1 cellular context compared by ENCODE assay signal in genomic region chr1:3695326-3696217, GRCh38.
TF ChIP-seq lines count a peak whose summit lies in the region.

No MANE protein-coding gene starts in this region.

TF ChIP-seq in HepG2, 621 proteins besides CTCF, POLR2A, EP300 and RAD21:
- TF ChIP-seq, protein P1, sequence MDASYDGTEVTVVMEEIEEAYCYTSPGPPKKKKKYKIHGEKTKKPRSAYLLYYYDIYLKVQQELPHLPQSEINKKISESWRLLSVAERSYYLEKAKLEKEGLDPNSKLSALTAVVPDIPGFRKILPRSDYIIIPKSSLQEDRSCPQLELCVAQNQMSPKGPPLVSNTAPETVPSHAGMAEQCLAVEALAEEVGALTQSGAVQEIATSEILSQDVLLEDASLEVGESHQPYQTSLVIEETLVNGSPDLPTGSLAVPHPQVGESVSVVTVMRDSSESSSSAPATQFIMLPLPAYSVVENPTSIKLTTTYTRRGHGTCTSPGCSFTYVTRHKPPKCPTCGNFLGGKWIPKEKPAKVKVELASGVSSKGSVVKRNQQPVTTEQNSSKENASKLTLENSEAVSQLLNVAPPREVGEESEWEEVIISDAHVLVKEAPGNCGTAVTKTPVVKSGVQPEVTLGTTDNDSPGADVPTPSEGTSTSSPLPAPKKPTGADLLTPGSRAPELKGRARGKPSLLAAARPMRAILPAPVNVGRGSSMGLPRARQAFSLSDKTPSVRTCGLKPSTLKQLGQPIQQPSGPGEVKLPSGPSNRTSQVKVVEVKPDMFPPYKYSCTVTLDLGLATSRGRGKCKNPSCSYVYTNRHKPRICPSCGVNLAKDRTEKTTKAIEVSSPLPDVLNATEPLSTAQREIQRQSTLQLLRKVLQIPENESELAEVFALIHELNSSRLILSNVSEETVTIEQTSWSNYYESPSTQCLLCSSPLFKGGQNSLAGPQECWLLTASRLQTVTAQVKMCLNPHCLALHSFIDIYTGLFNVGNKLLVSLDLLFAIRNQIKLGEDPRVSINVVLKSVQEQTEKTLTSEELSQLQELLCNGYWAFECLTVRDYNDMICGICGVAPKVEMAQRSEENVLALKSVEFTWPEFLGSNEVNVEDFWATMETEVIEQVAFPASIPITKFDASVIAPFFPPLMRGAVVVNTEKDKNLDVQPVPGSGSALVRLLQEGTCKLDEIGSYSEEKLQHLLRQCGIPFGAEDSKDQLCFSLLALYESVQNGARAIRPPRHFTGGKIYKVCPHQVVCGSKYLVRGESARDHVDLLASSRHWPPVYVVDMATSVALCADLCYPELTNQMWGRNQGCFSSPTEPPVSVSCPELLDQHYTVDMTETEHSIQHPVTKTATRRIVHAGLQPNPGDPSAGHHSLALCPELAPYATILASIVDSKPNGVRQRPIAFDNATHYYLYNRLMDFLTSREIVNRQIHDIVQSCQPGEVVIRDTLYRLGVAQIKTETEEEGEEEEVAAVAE (CRISPR knock-in tag; IDR thresholded peaks at IDR 0.05; ENCODE audit: borderline replicate concordance): no peak
- TF ChIP-seq ZFP36L2 (CRISPR knock-in tag; IDR thresholded peaks at IDR 0.05): no peak
- TF ChIP-seq SAFB2 (CRISPR knock-in tag; IDR thresholded peaks at IDR 0.05; ENCODE audit: borderline replicate concordance, low read depth): no peak
- no peak for TF ChIP-seq ZNF652 (CRISPR knock-in tag; IDR thresholded peaks at IDR 0.05; ENCODE audit: borderline replicate concordance, low read depth)
- no peak for TF ChIP-seq TP53 (CRISPR knock-in tag; conservative IDR thresholded peaks at IDR 0.05)
- peak; percentile 27 for TF ChIP-seq ZNF883 (CRISPR knock-in tag; IDR thresholded peaks at IDR 0.05; ENCODE audit: not compliant biosample characterization)
- no peak for TF ChIP-seq MAZ (IDR thresholded peaks at IDR 0.05; ENCODE audit: borderline replicate concordance, low read depth, low read length)
- 0 out of 2 replicates have a peak, but pooled peaks have one; percentile 46 for TF ChIP-seq MAZ (CRISPR knock-in tag; IDR thresholded peaks at IDR 0.05; ENCODE audit: low read depth)
- peak; percentile 55 for TF ChIP-seq STAG1 (CRISPR knock-in tag; IDR thresholded peaks at IDR 0.05)
- TF ChIP-seq ZNF788 (CRISPR knock-in tag; IDR thresholded peaks at IDR 0.05; ENCODE audit: borderline replicate concordance): no peak
- TF ChIP-seq HNRNPLL (IDR thresholded peaks at IDR 0.05; ENCODE audit: low read depth, low read length, poor library complexity, severe bottlenecking): peak; percentile 17
- TF ChIP-seq TBX2 (CRISPR knock-in tag; IDR thresholded peaks at IDR 0.05; ENCODE audit: borderline replicate concordance): 0 out of 2 replicates have a peak, but pooled peaks have one; percentile 32
- no peak for TF ChIP-seq RFXAP (CRISPR knock-in tag; IDR thresholded peaks at IDR 0.05; ENCODE audit: borderline replicate concordance)
- TF ChIP-seq ZNF251 (CRISPR knock-in tag; IDR thresholded peaks at IDR 0.05): 0 out of 2 replicates have a peak, but pooled peaks have one; percentile 67
- TF ChIP-seq PHF20 (CRISPR knock-in tag; IDR thresholded peaks at IDR 0.05): no peak
- TF ChIP-seq ATF6 (CRISPR knock-in tag; conservative IDR thresholded peaks at IDR 0.05): no peak
- TF ChIP-seq NFE2L1 (CRISPR knock-in tag; IDR thresholded peaks at IDR 0.05; ENCODE audit: borderline replicate concordance): no peak
- TF ChIP-seq EED (CRISPR knock-in tag; IDR thresholded peaks at IDR 0.05): no peak
- no peak for TF ChIP-seq ZSCAN22 (CRISPR knock-in tag; IDR thresholded peaks at IDR 0.05)
- TF ChIP-seq ZNF660 (CRISPR knock-in tag; IDR thresholded peaks at IDR 0.05; ENCODE audit: borderline replicate concordance, low read depth): no peak
- no peak for TF ChIP-seq ZSCAN30 (CRISPR knock-in tag; IDR thresholded peaks at IDR 0.05)
- TF ChIP-seq SKI (IDR thresholded peaks at IDR 0.05; ENCODE audit: partially characterized antibody): no peak
- no peak for TF ChIP-seq ZNF609 (CRISPR knock-in tag; IDR thresholded peaks at IDR 0.05; ENCODE audit: borderline replicate concordance)
- TF ChIP-seq SMC3 (IDR thresholded peaks at IDR 0.05; ENCODE audit: low read length): peak; percentile 24; the same call in 1 of the 2 replicates
- no peak for TF ChIP-seq MTA1 (CRISPR knock-in tag; IDR thresholded peaks at IDR 0.05; ENCODE audit: borderline replicate concordance)
- TF ChIP-seq TEAD2 (CRISPR knock-in tag; IDR thresholded peaks at IDR 0.05): no peak
- no peak for TF ChIP-seq ZNF607 (CRISPR knock-in tag; IDR thresholded peaks at IDR 0.05; ENCODE audit: borderline replicate concordance)
- no peak for TF ChIP-seq CHD4 (IDR thresholded peaks at IDR 0.05; ENCODE audit: borderline replicate concordance, low read length)
- peak; percentile 33 for TF ChIP-seq ZNF687 (CRISPR knock-in tag; IDR thresholded peaks at IDR 0.05)
- TF ChIP-seq, protein P2, sequence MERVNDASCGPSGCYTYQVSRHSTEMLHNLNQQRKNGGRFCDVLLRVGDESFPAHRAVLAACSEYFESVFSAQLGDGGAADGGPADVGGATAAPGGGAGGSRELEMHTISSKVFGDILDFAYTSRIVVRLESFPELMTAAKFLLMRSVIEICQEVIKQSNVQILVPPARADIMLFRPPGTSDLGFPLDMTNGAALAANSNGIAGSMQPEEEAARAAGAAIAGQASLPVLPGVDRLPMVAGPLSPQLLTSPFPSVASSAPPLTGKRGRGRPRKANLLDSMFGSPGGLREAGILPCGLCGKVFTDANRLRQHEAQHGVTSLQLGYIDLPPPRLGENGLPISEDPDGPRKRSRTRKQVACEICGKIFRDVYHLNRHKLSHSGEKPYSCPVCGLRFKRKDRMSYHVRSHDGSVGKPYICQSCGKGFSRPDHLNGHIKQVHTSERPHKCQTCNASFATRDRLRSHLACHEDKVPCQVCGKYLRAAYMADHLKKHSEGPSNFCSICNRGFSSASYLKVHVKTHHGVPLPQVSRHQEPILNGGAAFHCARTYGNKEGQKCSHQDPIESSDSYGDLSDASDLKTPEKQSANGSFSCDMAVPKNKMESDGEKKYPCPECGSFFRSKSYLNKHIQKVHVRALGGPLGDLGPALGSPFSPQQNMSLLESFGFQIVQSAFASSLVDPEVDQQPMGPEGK (CRISPR knock-in tag; IDR thresholded peaks at IDR 0.05): peak; percentile 48; the same call in 1 of the 2 replicates
- TF ChIP-seq TEAD3 (CRISPR knock-in tag; optimal IDR thresholded peaks at IDR 0.05; ENCODE audit: borderline replicate concordance): no peak
- peak; percentile 59 for TF ChIP-seq XRCC5 (optimal IDR thresholded peaks at IDR 0.05; ENCODE audit: low read length)
- TF ChIP-seq, protein P3, sequence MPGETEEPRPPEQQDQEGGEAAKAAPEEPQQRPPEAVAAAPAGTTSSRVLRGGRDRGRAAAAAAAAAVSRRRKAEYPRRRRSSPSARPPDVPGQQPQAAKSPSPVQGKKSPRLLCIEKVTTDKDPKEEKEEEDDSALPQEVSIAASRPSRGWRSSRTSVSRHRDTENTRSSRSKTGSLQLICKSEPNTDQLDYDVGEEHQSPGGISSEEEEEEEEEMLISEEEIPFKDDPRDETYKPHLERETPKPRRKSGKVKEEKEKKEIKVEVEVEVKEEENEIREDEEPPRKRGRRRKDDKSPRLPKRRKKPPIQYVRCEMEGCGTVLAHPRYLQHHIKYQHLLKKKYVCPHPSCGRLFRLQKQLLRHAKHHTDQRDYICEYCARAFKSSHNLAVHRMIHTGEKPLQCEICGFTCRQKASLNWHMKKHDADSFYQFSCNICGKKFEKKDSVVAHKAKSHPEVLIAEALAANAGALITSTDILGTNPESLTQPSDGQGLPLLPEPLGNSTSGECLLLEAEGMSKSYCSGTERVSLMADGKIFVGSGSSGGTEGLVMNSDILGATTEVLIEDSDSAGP (CRISPR knock-in tag; IDR thresholded peaks at IDR 0.05; ENCODE audit: borderline replicate concordance): peak; percentile 22; the same call in 1 of the 2 replicates
